Comparison of ENCODE assay signal across 9 cellular contexts in genomic region chr13:33204130-33204927, GRCh38.
DNase-seq lines count a peak whose midpoint lies in the region; ATAC-seq and TF ChIP-seq lines count a peak whose summit lies in the region.
"Had no signal": no experiment of that assay in that cellular context is flagged by ENCODE, and none has a peak within 500 bp of the region (broad histone marks: within the 10 kb centered on the region; RNA-seq: fewer than 3 reads in every experiment).

No MANE protein-coding gene starts in this region.

- H3K36me3 ChIP-seq in trophoblast cell (ENCODE audit: control insufficient read depth in 1 of 2, insufficient read depth in 2 of 2, low read length in 2 of 2), result peaks cover 0 to 1% of the 10 kb centered on the region in 2 experiments

- no peak overlapping the region for H4K12ac ChIP-seq in trophoblast cell (ENCODE audit: low read depth, low read length)

- H3K9ac ChIP-seq in trophoblast cell (ENCODE audit: low read length), result no peak overlapping the region

- no peak overlapping the region for H2BK120ac ChIP-seq in trophoblast cell (ENCODE audit: insufficient read depth, low read length, poor library complexity)

- H4K91ac ChIP-seq in trophoblast cell (ENCODE audit: low read depth, low read length), result no peak overlapping the region

- peaks cover 6 to 9% of the 10 kb centered on the region in 2 experiments for H3K4me1 ChIP-seq in trophoblast cell (ENCODE audit: control insufficient read depth in 1 of 2, insufficient read depth in 2 of 2, low read length in 2 of 2)

- H2BK12ac ChIP-seq in trophoblast cell (ENCODE audit: low read length), result no peak overlapping the region

- H3K4ac ChIP-seq in trophoblast cell (ENCODE audit: low read depth, low read length), result no peak overlapping the region

- H3K4me3 ChIP-seq in foreskin fibroblast (ENCODE audit: low read depth in 1 of 2, low read length in 2 of 2) (peak overlapping the region; percentile 37 to 49), skin epidermis (peak overlapping the region in 4 of 7 experiments; percentile 16 to 34 (median 20)), trophoblast cell (ENCODE audit: low read depth, low read length) (no peak overlapping the region)

- POLR2A ChIA-PET in RWPE1 (lab: Yijun Ruan, JAX; ENCODE audit: low non-redundant PET), result no interaction called here

- peaks cover 5% of the 10 kb centered on the region for H3K79me1 ChIP-seq in trophoblast cell (ENCODE audit: low read length)

- H3K14ac ChIP-seq in trophoblast cell (ENCODE audit: low read length), result no peak overlapping the region

- no peak overlapping the region for H2AFZ ChIP-seq in trophoblast cell (ENCODE audit: insufficient read depth, low read length, poor library complexity)

- no peak overlapping the region for H3K18ac ChIP-seq in trophoblast cell (ENCODE audit: low read length)

- no peaks in the 10 kb centered on the region for H3K9me3 ChIP-seq in trophoblast cell (ENCODE audit: insufficient read depth, low read depth, low read length)

- no peaks in the 10 kb centered on the region for H3K79me2 ChIP-seq in trophoblast cell (ENCODE audit: control insufficient read depth, insufficient read depth, low read length, poor library complexity)

- DNase-seq in NCI-H446 (lab: John Stamatoyannopoulos, UW) (peak; percentile 82 to 91), foreskin fibroblast (peak; percentile 91 to 96), trophoblast cell (no peak), RWPE1 (ENCODE audit: low spot score) (no peak), NCI-H510A treated with DMSO at 0.1 percent for 48 hours (lab: John Stamatoyannopoulos, UW) (no peak)
- no peak for DNase-seq in activated CD4-positive, alpha-beta T cell treated with anti-CD3 and anti-CD28 coated beads, Interleukin-2, amount 50 U/mL, for 1 hour
- DNase-seq: T-cell had no signal

- no CpG with 5 or more reads among the region's 12 CpGs for WGBS in trophoblast cell (ENCODE audit: extremely low coverage, insufficient coverage, insufficient read length)

- no peak overlapping the region for H4K8ac ChIP-seq in trophoblast cell (ENCODE audit: low read depth, low read length)

- TF ChIP-seq CTCF in foreskin fibroblast (IDR thresholded peaks at IDR 0.05; ENCODE audit: low read depth, low read length) (no peak), RWPE1 (conservative IDR thresholded peaks at IDR 0.05; ENCODE audit: low read depth) (no peak)

- peak; percentile 31 for ATAC-seq in GM18517 (IDR thresholded peaks at IDR 0.05; ENCODE audit: unreplicated experiment)

- CTCF ChIA-PET in RWPE1 (lab: Yijun Ruan, JAX), result no interaction called here

- H3K23ac ChIP-seq in trophoblast cell (ENCODE audit: low read length), result no peak overlapping the region

- no peaks in the 10 kb centered on the region for H3K27me3 ChIP-seq in trophoblast cell (ENCODE audit: insufficient read depth, low read length)

- H2BK5ac ChIP-seq in trophoblast cell (ENCODE audit: low read depth, low read length, poor library complexity), result no peak overlapping the region

- H3K4me2 ChIP-seq in trophoblast cell (ENCODE audit: low read length), result no peak overlapping the region

- H3K27ac ChIP-seq in skin epidermis (peak overlapping the region in 17 of 21 experiments; percentile 2 to 84 (median 43)), trophoblast cell (ENCODE audit: low read depth, low read length) (no peak overlapping the region), RWPE1 (no peak overlapping the region)

- no peak overlapping the region for H2AK5ac ChIP-seq in trophoblast cell (ENCODE audit: low read length)

Comparison
In these comparisons a context has a peak if more than half of its experiments do, and no peak if none do; other contexts are left out.
1. DNase-seq: peak in NCI-H446 (2 of 2) and foreskin fibroblast (2 of 2); none in trophoblast cell (0 of 2), RWPE1 (single experiment), NCI-H510A treated with DMSO at 0.1 percent for 48 hours (single experiment) and activated CD4-positive, alpha-beta T cell treated with anti-CD3 and anti-CD28 coated beads, Interleukin-2, amount 50 U/mL, for 1 hour (single experiment).
2. H3K27ac ChIP-seq: peak in skin epidermis (17 of 21); none in trophoblast cell (single experiment) and RWPE1 (single experiment).